ENCODE assay signal across 8 cellular contexts in the genomic region with DNA sequence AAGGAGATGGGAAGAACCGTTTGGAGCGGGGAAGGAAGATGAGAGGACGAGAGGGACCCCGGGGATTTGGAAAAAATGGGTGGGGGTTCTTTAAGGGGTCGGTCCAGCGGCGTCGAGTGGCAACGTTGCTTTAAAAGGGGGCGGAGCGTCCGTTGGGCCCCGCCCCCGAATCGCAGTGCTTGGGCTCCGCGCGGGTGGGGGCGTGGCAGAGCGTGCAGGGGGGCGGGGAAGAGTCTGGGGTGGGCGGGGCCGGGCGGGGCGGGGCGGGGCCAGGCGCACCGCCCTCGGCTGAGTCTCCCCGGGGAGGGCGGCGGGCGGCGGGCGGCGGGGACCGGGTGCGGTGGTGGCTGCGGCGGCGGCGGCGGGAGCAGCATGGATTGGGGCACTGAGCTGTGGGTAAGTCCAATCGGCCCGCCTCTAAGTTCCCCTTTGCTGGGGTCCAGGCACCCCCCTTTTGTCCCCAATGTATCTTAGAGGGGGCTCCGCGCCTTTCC. TPM values are rescaled to one million over a fixed set of nuclear protein-coding genes. Genes with fewer than 3 reads are reported as not detected.
DNase-seq lines count a peak whose midpoint lies in the region; ATAC-seq, FAIRE-seq and TF ChIP-seq lines count a peak whose summit lies in the region.

A gene with protein sequence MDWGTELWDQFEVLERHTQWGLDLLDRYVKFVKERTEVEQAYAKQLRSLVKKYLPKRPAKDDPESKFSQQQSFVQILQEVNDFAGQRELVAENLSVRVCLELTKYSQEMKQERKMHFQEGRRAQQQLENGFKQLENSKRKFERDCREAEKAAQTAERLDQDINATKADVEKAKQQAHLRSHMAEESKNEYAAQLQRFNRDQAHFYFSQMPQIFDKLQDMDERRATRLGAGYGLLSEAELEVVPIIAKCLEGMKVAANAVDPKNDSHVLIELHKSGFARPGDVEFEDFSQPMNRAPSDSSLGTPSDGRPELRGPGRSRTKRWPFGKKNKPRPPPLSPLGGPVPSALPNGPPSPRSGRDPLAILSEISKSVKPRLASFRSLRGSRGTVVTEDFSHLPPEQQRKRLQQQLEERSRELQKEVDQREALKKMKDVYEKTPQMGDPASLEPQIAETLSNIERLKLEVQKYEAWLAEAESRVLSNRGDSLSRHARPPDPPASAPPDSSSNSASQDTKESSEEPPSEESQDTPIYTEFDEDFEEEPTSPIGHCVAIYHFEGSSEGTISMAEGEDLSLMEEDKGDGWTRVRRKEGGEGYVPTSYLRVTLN (plus strand): TSS at position 291 of the 494 bp plus-strand sequence. CDS start 82 bp downstream, at position 373.

- H3K27ac Mint-ChIP-seq in activated CD4-positive, alpha-beta T cell treated with anti-CD3 and anti-CD28 coated beads for 36 hours = peak within 1 kb of the TSS; percentile 98
- peak within 1 kb of the TSS; percentile 97 for H3K27ac Mint-ChIP-seq in chondrocyte (ENCODE audit: unreplicated experiment)

- peak within 1 kb of the TSS; percentile 89 for H3K4me3 Mint-ChIP-seq in activated CD4-positive, alpha-beta T cell treated with anti-CD3 and anti-CD28 coated beads for 36 hours
- H3K4me3 Mint-ChIP-seq in chondrocyte (ENCODE audit: unreplicated experiment) = peak within 1 kb of the TSS; percentile 85

- H3K4me3 ChIP-seq in GM12864 (ENCODE audit: low read depth, low read length) (peak within 1 kb of the TSS; percentile 71), kidney (ENCODE audit: low read length in 2 of 2) (peak within 1 kb of the TSS; percentile 72 to 82)

- POLR2A ChIA-PET in activated CD4-positive, alpha-beta T cell treated with anti-CD3 and anti-CD28 coated beads for 36 hours (lab: Charles Lee) = no interaction called here

- H3K27me3 Mint-ChIP-seq in activated CD4-positive, alpha-beta T cell treated with anti-CD3 and anti-CD28 coated beads for 36 hours = no peaks in the 10 kb centered on the region
- H3K27me3 Mint-ChIP-seq in chondrocyte (ENCODE audit: low read depth) = no peaks in the 10 kb centered on the region

- H3K4me1 Mint-ChIP-seq in activated CD4-positive, alpha-beta T cell treated with anti-CD3 and anti-CD28 coated beads for 36 hours = peaks cover 39% of the 10 kb centered on the region
- peaks cover 70% of the 10 kb centered on the region for H3K4me1 Mint-ChIP-seq in chondrocyte (ENCODE audit: low read depth)

- TF ChIP-seq CTCF in GM12864 (IDR thresholded peaks at IDR 0.05; ENCODE audit: low read depth, low read length, missing control alignments) (no peak), chondrocyte (IDR thresholded peaks at IDR 0.05) (no peak), kidney (IDR thresholded peaks at IDR 0.05; ENCODE audit: borderline replicate concordance, extremely low read depth, insufficient read depth) (no peak)

- H3K9me3 ChIP-seq in kidney (ENCODE audit: control insufficient read depth in 1 of 2, low read length in 2 of 2) = no peaks in the 10 kb centered on the region

- FAIRE-seq in kidney (lab: Jason Lieb, UNC) = no peak

- DNase-seq in GM12864 (ENCODE audit: low read depth) (no peak), NCI-H2171 treated with DMSO at 0.1 percent for 48 hours (lab: John Stamatoyannopoulos, UW) (peak; percentile 71), chondrocyte (ENCODE audit: low spot score) (no peak), kidney (peak; percentile 95)
- DNase-seq in activated CD4-positive, alpha-beta T cell treated with anti-CD3 and anti-CD28 coated beads for 36 hours = peak; percentile 91
- DNase-seq in stimulated activated CD4-positive, alpha-beta T cell treated with anti-CD3 and anti-CD28 coated beads, Interleukin-12 subunit alpha, Interleukin-12 subunit beta, amount 100 ng/mL, for 48 hours (ENCODE audit: low read depth in 2 of 3, low spot score in 1 of 3) = peak; percentile 65 to 73 (median 70)

- CTCF ChIA-PET in activated CD4-positive, alpha-beta T cell treated with anti-CD3 and anti-CD28 coated beads for 36 hours (lab: Charles Lee) = interaction anchor here (0.6 to 4.4 kb wide), 6 partner anchors 33 to 232 kb away, joined by 3 to 38 read pairs (median 4); a partner anchor contains a TSS

- ATAC-seq in activated CD4-positive, alpha-beta T cell treated with anti-CD3 and anti-CD28 coated beads for 36 hours = no peak
- ATAC-seq in GM19351 (IDR thresholded peaks at IDR 0.05; ENCODE audit: unreplicated experiment) = no peak
- ATAC-seq in GM18519 (IDR thresholded peaks at IDR 0.05; ENCODE audit: low FRiP score, unreplicated experiment) = no peak

- intact Hi-C loops in activated CD4-positive, alpha-beta T cell treated with anti-CD3 and anti-CD28 coated beads for 36 hours (cut with DNase I, micrococcal nuclease) = loop anchor here (1.0 to 5.0 kb wide), 6 partner anchors 13 to 1133 kb away; a partner anchor contains a TSS
- intact Hi-C loops in kidney (cut with DNase I) = no loop called here

- H3K36me3 ChIP-seq in kidney (ENCODE audit: control insufficient read depth in 1 of 2, insufficient read depth in 2 of 2, low read length in 2 of 2) = peaks cover 3 to 13% of the 10 kb centered on the region in 2 donors

- H3K36me3 Mint-ChIP-seq in activated CD4-positive, alpha-beta T cell treated with anti-CD3 and anti-CD28 coated beads for 36 hours (ENCODE audit: low read depth) = peaks cover 27% of the 10 kb centered on the region
- H3K36me3 Mint-ChIP-seq in chondrocyte (ENCODE audit: low read depth) = peaks cover 14% of the 10 kb centered on the region

- H3K27ac ChIP-seq in kidney (ENCODE audit: low read depth in 2 of 2, low read length in 2 of 2) = peak within 1 kb of the TSS; percentile 88 to 91

- peaks cover 20 to 38% of the 10 kb centered on the region in 2 donors for H3K4me1 ChIP-seq in kidney (ENCODE audit: control insufficient read depth in 1 of 2, insufficient read depth in 1 of 2, low read depth in 1 of 2, low read length in 2 of 2)

- H3K9me3 Mint-ChIP-seq in activated CD4-positive, alpha-beta T cell treated with anti-CD3 and anti-CD28 coated beads for 36 hours (ENCODE audit: low read depth) = no peaks in the 10 kb centered on the region
- no peaks in the 10 kb centered on the region for H3K9me3 Mint-ChIP-seq in chondrocyte (ENCODE audit: low read depth)

- H3K9ac ChIP-seq in kidney (ENCODE audit: low read length in 2 of 2) = peak within 1 kb of the TSS; percentile 81 to 95

RNA-seq across cellular contexts. Expression of the gene that starts here (rescaled TPM):
- total RNA-seq in activated CD4-positive, alpha-beta T cell treated with anti-CD3 and anti-CD28 coated beads for 36 hours = 10 to 100 TPM; 45.1 to 50.0 TPM
- total RNA-seq in chondrocyte (81.6 to 107 TPM (median 103 TPM) in 3 replicates), kidney (92.9 TPM)
- 57.5 TPM for polyA plus RNA-seq in kidney (ENCODE audit: insufficient read depth, low read depth, low replicate concordance)

Comparison
In these comparisons a context has a peak if more than half of its experiments do, and no peak if none do; other contexts are left out.
1. DNase-seq: peak in NCI-H2171 treated with DMSO at 0.1 percent for 48 hours (single experiment), activated CD4-positive, alpha-beta T cell treated with anti-CD3 and anti-CD28 coated beads for 36 hours (single experiment), kidney (single experiment) and stimulated activated CD4-positive, alpha-beta T cell treated with anti-CD3 and anti-CD28 coated beads, Interleukin-12 subunit alpha, Interleukin-12 subunit beta, amount 100 ng/mL, for 48 hours (3 of 3); none in GM12864 (single experiment) and chondrocyte (single experiment).